Comparison of ENCODE assay signal across 8 cellular contexts in the genomic region with DNA sequence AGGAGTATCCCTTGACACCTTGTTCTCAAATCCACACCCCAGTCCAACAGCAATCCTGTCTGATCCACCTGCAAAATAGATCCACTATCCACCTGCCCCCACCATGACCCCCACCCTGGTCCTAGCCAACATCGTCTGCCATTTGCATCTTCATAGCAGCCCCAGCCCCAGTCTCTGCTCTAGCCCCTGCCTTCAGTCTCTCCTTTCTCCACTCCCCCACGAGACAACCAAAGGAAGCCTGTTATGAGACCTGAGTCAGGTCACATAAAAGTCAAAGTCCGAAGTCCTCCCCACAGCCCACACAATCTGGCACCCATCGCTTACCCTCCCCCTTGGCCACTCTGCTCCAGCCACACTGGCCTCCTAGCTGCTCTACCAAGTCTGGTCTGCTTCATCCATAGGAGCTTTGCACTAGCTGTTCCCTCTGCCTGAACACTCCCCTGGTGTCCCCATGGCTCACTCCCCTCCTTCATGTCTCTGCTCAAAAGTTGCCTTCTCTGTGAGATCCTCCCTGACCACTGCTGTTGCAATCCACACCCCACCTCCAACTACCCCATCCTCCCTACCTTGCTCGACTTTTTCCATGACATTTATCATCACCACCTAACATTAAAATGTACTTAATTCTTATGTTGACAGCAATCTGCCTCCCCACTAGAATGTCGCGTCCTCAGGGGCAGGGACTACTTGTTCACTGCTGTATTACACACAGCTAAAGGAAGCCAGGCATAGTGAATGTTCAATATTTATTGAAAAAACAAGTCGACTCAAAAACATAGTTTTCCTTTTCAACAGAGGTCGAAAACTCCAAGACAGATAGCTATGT. TPM values are rescaled to one million over a fixed set of nuclear protein-coding genes. Genes with fewer than 3 reads are reported as not detected.
A peak's percentile ranks its signal among the peaks of the same experiment; 100 is the strongest.
DNase-seq lines count a peak whose midpoint lies in the region; ATAC-seq and TF ChIP-seq lines count a peak whose summit lies in the region.

No MANE protein-coding gene starts in this region.

- CTCF ChIA-PET in activated naive CD4-positive, alpha-beta T cell treated with anti-CD3 and anti-CD28 coated beads, Interleukin-2, amount 10 ng/mL, durations not matched to agents 7 days and 5 days (lab: Charles Lee), result interaction anchor here (0.7 to 2.3 kb wide), 12 partner anchors 9 to 286 kb away, joined by 3 to 96 read pairs (median 4); a partner anchor contains a TSS
- CTCF ChIA-PET in activated CD8-positive, alpha-beta T cell treated with anti-CD3 and anti-CD28 coated beads, Interleukin-2, amount 10 ng/mL, durations not matched to agents 7 days and 5 days (lab: Charles Lee), result interaction anchor here (0.7 to 2.2 kb wide), 27 partner anchors 7 to 289 kb away, joined by 3 to 145 read pairs (median 5); a partner anchor contains a TSS

- peak overlapping the region; percentile 83 for H3K4me3 ChIP-seq in rectal smooth muscle tissue (ENCODE audit: low read length)

- H3K27ac Mint-ChIP-seq in activated naive CD4-positive, alpha-beta T cell treated with anti-CD3 and anti-CD28 coated beads, Interleukin-2, amount 10 ng/mL, durations not matched to agents 7 days and 5 days, result peak overlapping the region; percentile 92
- peak overlapping the region; percentile 89 for H3K27ac Mint-ChIP-seq in activated CD8-positive, alpha-beta T cell treated with anti-CD3 and anti-CD28 coated beads, Interleukin-2, amount 10 ng/mL, durations not matched to agents 7 days and 5 days
- H3K27ac Mint-ChIP-seq in glutamatergic neuron (ENCODE audit: unreplicated experiment), result peak overlapping the region; percentile 90

- TF ChIP-seq CTCF in glutamatergic neuron (IDR thresholded peaks at IDR 0.05; ENCODE audit: partially characterized antibody, unreplicated experiment), result no peak

- peaks cover 37% of the 10 kb centered on the region for H3K4me1 ChIP-seq in rectal smooth muscle tissue (ENCODE audit: control insufficient read depth, insufficient read depth, low read length)

- H3K9me3 Mint-ChIP-seq in activated naive CD4-positive, alpha-beta T cell treated with anti-CD3 and anti-CD28 coated beads, Interleukin-2, amount 10 ng/mL, durations not matched to agents 7 days and 5 days, result no peaks in the 10 kb centered on the region
- H3K9me3 Mint-ChIP-seq in activated CD8-positive, alpha-beta T cell treated with anti-CD3 and anti-CD28 coated beads, Interleukin-2, amount 10 ng/mL, durations not matched to agents 7 days and 5 days (ENCODE audit: insufficient read depth), result no peaks in the 10 kb centered on the region
- H3K9me3 Mint-ChIP-seq in glutamatergic neuron (ENCODE audit: unreplicated experiment), result peaks cover 28% of the 10 kb centered on the region

- H3K4me1 Mint-ChIP-seq in activated naive CD4-positive, alpha-beta T cell treated with anti-CD3 and anti-CD28 coated beads, Interleukin-2, amount 10 ng/mL, durations not matched to agents 7 days and 5 days, result peaks cover 38% of the 10 kb centered on the region
- peaks cover 38% of the 10 kb centered on the region for H3K4me1 Mint-ChIP-seq in activated CD8-positive, alpha-beta T cell treated with anti-CD3 and anti-CD28 coated beads, Interleukin-2, amount 10 ng/mL, durations not matched to agents 7 days and 5 days (ENCODE audit: low read depth)
- H3K4me1 Mint-ChIP-seq in glutamatergic neuron (ENCODE audit: low read depth, unreplicated experiment), result peaks cover 24% of the 10 kb centered on the region

- ATAC-seq in activated CD8-positive, alpha-beta T cell treated with anti-CD3 and anti-CD28 coated beads, Interleukin-2, amount 10 ng/mL, durations not matched to agents 7 days and 5 days, result no peak
- ATAC-seq in HG02840 (IDR thresholded peaks at IDR 0.05; ENCODE audit: low FRiP score, unreplicated experiment), result no peak

- H3K27me3 Mint-ChIP-seq in activated naive CD4-positive, alpha-beta T cell treated with anti-CD3 and anti-CD28 coated beads, Interleukin-2, amount 10 ng/mL, durations not matched to agents 7 days and 5 days, result peaks cover 10% of the 10 kb centered on the region
- no peaks in the 10 kb centered on the region for H3K27me3 Mint-ChIP-seq in activated CD8-positive, alpha-beta T cell treated with anti-CD3 and anti-CD28 coated beads, Interleukin-2, amount 10 ng/mL, durations not matched to agents 7 days and 5 days (ENCODE audit: low read depth)
- H3K27me3 Mint-ChIP-seq in glutamatergic neuron (ENCODE audit: unreplicated experiment), result peaks cover 22% of the 10 kb centered on the region

- peak; percentile 45 for DNase-seq in activated naive CD4-positive, alpha-beta T cell treated with anti-CD3 and anti-CD28 coated beads, Interleukin-2, amount 10 ng/mL, durations not matched to agents 7 days and 5 days
- no peak for DNase-seq in activated naive CD4-positive, alpha-beta T cell (lab: John Stamatoyannopoulos, UW)
- peak; percentile 44 for DNase-seq in activated CD8-positive, alpha-beta T cell treated with anti-CD3 and anti-CD28 coated beads, Interleukin-2, amount 10 ng/mL, durations not matched to agents 7 days and 5 days
- DNase-seq in glutamatergic neuron (no peak), posterior cingulate gyrus (no peak)
- DNase-seq in stimulated activated CD4-positive, alpha-beta T cell treated with anti-CD3 and anti-CD28 coated beads, Interleukin-4, amount 100 ng/mL, for 4 hours, result no peak

- peaks cover 48% of the 10 kb centered on the region for H3K36me3 Mint-ChIP-seq in activated naive CD4-positive, alpha-beta T cell treated with anti-CD3 and anti-CD28 coated beads, Interleukin-2, amount 10 ng/mL, durations not matched to agents 7 days and 5 days
- H3K36me3 Mint-ChIP-seq in activated CD8-positive, alpha-beta T cell treated with anti-CD3 and anti-CD28 coated beads, Interleukin-2, amount 10 ng/mL, durations not matched to agents 7 days and 5 days (ENCODE audit: low read depth), result peaks cover 50% of the 10 kb centered on the region
- no peaks in the 10 kb centered on the region for H3K36me3 Mint-ChIP-seq in glutamatergic neuron (ENCODE audit: unreplicated experiment)

- peak overlapping the region; percentile 90 for H3K4me3 Mint-ChIP-seq in activated naive CD4-positive, alpha-beta T cell treated with anti-CD3 and anti-CD28 coated beads, Interleukin-2, amount 10 ng/mL, durations not matched to agents 7 days and 5 days
- H3K4me3 Mint-ChIP-seq in activated CD8-positive, alpha-beta T cell treated with anti-CD3 and anti-CD28 coated beads, Interleukin-2, amount 10 ng/mL, durations not matched to agents 7 days and 5 days, result peak overlapping the region; percentile 97
- H3K4me3 Mint-ChIP-seq in glutamatergic neuron (ENCODE audit: unreplicated experiment), result peak overlapping the region; percentile 28

- peak overlapping the region; percentile 100 for H3K27ac ChIP-seq in rectal smooth muscle tissue (ENCODE audit: low read depth, low read length)

- POLR2A ChIA-PET in activated CD8-positive, alpha-beta T cell treated with anti-CD3 and anti-CD28 coated beads, Interleukin-2, amount 10 ng/mL, durations not matched to agents 7 days and 5 days (lab: Charles Lee), result interaction anchor here (0.6 to 4.7 kb wide), 7 partner anchors 8 to 99 kb away, joined by 3 to 93 read pairs (median 7); a partner anchor contains a TSS

- peak overlapping the region; percentile 99 for H3K9ac ChIP-seq in rectal smooth muscle tissue (ENCODE audit: low read length)

- peaks cover 22% of the 10 kb centered on the region for H3K36me3 ChIP-seq in rectal smooth muscle tissue (ENCODE audit: control insufficient read depth, insufficient read depth, low read length)

- H3K27me3 ChIP-seq in rectal smooth muscle tissue (ENCODE audit: control insufficient read depth, insufficient read depth, low read length), result no peaks in the 10 kb centered on the region

- intact Hi-C loops in posterior cingulate gyrus (cut with DNase I), result loop anchor here (1.0 to 5.0 kb wide), 2 partner anchors 14 to 69 kb away; a partner anchor contains a TSS

RNA-seq across cellular contexts. Expression of a gene that starts 1.2 kb away (rescaled TPM):
- total RNA-seq in activated CD8-positive, alpha-beta T cell treated with anti-CD3 and anti-CD28 coated beads, Interleukin-2, amount 10 ng/mL, durations not matched to agents 7 days and 5 days, result 10 to 100 TPM; 64.4 to 68.5 TPM
- total RNA-seq in glutamatergic neuron (ENCODE audit: unreplicated experiment), result 205 TPM

RNA-seq across cellular contexts. Expression of a gene that starts 4.6 kb away (rescaled TPM):
- 10 to 100 TPM; 72.4 to 91.4 TPM for total RNA-seq in activated CD8-positive, alpha-beta T cell treated with anti-CD3 and anti-CD28 coated beads, Interleukin-2, amount 10 ng/mL, durations not matched to agents 7 days and 5 days
- 3.1 TPM for total RNA-seq in glutamatergic neuron (ENCODE audit: unreplicated experiment)

RNA-seq across cellular contexts. Expression of a gene that starts 20.0 kb away (rescaled TPM):
- total RNA-seq in activated CD8-positive, alpha-beta T cell treated with anti-CD3 and anti-CD28 coated beads, Interleukin-2, amount 10 ng/mL, durations not matched to agents 7 days and 5 days, result 10 to 100 TPM; 32.6 to 39.3 TPM
- 30.1 TPM for total RNA-seq in glutamatergic neuron (ENCODE audit: unreplicated experiment)

RNA-seq across cellular contexts. Expression of a gene that starts 20.3 kb away (rescaled TPM):
- 10 to 100 TPM; 48.2 to 48.9 TPM for total RNA-seq in activated CD8-positive, alpha-beta T cell treated with anti-CD3 and anti-CD28 coated beads, Interleukin-2, amount 10 ng/mL, durations not matched to agents 7 days and 5 days
- 36.2 TPM for total RNA-seq in glutamatergic neuron (ENCODE audit: unreplicated experiment)

RNA-seq across cellular contexts. Expression of a gene that starts 24.5 kb away (rescaled TPM):
- 1,000 to 10,000 TPM; 2,100 to 2,157 TPM for total RNA-seq in activated CD8-positive, alpha-beta T cell treated with anti-CD3 and anti-CD28 coated beads, Interleukin-2, amount 10 ng/mL, durations not matched to agents 7 days and 5 days
- 912 TPM for total RNA-seq in glutamatergic neuron (ENCODE audit: unreplicated experiment)

Comparison
In these comparisons a context has a peak if more than half of its experiments do, and no peak if none do; other contexts are left out.
1. DNase-seq: peak in activated naive CD4-positive, alpha-beta T cell treated with anti-CD3 and anti-CD28 coated beads, Interleukin-2, amount 10 ng/mL, durations not matched to agents 7 days and 5 days (single experiment) and activated CD8-positive, alpha-beta T cell treated with anti-CD3 and anti-CD28 coated beads, Interleukin-2, amount 10 ng/mL, durations not matched to agents 7 days and 5 days (single experiment); none in activated naive CD4-positive, alpha-beta T cell (0 of 4), glutamatergic neuron (single experiment), stimulated activated CD4-positive, alpha-beta T cell treated with anti-CD3 and anti-CD28 coated beads, Interleukin-4, amount 100 ng/mL, for 4 hours (0 of 2) and posterior cingulate gyrus (0 of 10).
2. H3K4me3 Mint-ChIP-seq: peak in every context shown above with its lines; median percentile 97 in activated CD8-positive, alpha-beta T cell treated with anti-CD3 and anti-CD28 coated beads, Interleukin-2, amount 10 ng/mL, durations not matched to agents 7 days and 5 days; 90 in activated naive CD4-positive, alpha-beta T cell treated with anti-CD3 and anti-CD28 coated beads, Interleukin-2, amount 10 ng/mL, durations not matched to agents 7 days and 5 days; 28 in glutamatergic neuron.
3. RNA of a gene that starts 4.6 kb away (total RNA-seq): 72.4 to 91.4 TPM in activated CD8-positive, alpha-beta T cell treated with anti-CD3 and anti-CD28 coated beads, Interleukin-2, amount 10 ng/mL, durations not matched to agents 7 days and 5 days; 3.1 TPM in glutamatergic neuron (single experiment); every median in the first group is over 10 times any median in the second.
4. Peak in every context shown above with its lines, with median percentiles within 50 percentile points of each other: H3K27ac Mint-ChIP-seq.